30 cellular contexts compared by ENCODE assay signal in the genomic region with DNA sequence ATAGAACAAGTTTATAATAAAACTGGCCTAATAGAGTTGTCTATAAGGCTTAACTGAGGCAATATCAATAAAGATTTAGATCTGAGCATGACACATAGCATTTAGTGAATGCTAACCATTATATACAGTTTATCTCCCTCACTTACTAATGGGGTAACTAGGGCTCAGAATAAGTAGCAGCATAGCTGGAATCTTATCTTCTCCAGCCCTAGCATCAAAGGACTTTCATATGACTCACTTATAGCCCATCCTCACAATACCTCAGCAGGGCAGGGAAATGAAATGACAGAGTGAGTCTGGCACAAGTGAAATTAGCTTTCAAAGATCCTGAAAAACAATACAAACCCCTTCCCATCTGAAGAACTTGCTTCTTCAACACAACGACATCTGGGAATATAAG.
"Had no signal": no experiment of that assay in that cellular context is flagged by ENCODE, and none has a peak within 500 bp of the region (broad histone marks: within the 10 kb centered on the region; RNA-seq: fewer than 3 reads in every experiment).

No MANE protein-coding gene starts in this region.

- H3K36me3 ChIP-seq: adrenal gland, cardiac muscle cell, MG63, Peyer's patch had no signal

- H3K27me3 Mint-ChIP-seq: activated CD4-positive, alpha-beta T cell treated with anti-CD3 and anti-CD28 coated beads, Interleukin-2, amount 10 ng/mL, durations not matched to agents 24 days and 14 days; activated naive CD4-positive, alpha-beta T cell treated with anti-CD3 and anti-CD28 coated beads, Interleukin-2, amount 50 U/mL, for 24 hours; activated T-cell treated with anti-CD3 and anti-CD28 coated beads, Interleukin-2, amount 50 U/mL, for 24 hours; central memory CD8-positive, alpha-beta T cell had no signal

- ATAC-seq: activated CD8-positive, alpha-beta T cell treated with anti-CD3 and anti-CD28 coated beads for 36 hours; PC-3; Right ventricle myocardium inferior had no signal

- H3K27ac Mint-ChIP-seq: activated CD4-positive, alpha-beta T cell treated with anti-CD3 and anti-CD28 coated beads, Interleukin-2, amount 10 ng/mL, durations not matched to agents 24 days and 14 days; activated CD8-positive, alpha-beta T cell treated with anti-CD3 and anti-CD28 coated beads for 36 hours; activated naive CD4-positive, alpha-beta T cell treated with anti-CD3 and anti-CD28 coated beads, Interleukin-2, amount 50 U/mL, for 24 hours; activated T-cell treated with anti-CD3 and anti-CD28 coated beads, Interleukin-2, amount 50 U/mL, for 24 hours; activated T-helper 2 cell treated with anti-CD3 and anti-CD28 coated beads, Interferon-gamma antibody, Interleukin-2, Interleukin-4, amounts not matched to agents 10 μg/mL and 5 μg/mL and 100 μg/mL, durations not matched to agents 14 hours and 24 hours and 36 hours; T-helper 1 cell treated with Interleukin-12 subunit alpha and Interleukin-12 subunit beta and Interleukin-4 antibody, amounts not matched to agents 30 μg/mL and 1 μg/mL, for 36 hours; T-helper 2 cell treated with Interferon-gamma antibody and Interleukin-4, amounts not matched to agents 5 μg/mL and 100 μg/mL, for 36 hours had no signal

- H3K9me3 ChIP-seq: adrenal gland, MG63, Peyer's patch had no signal

- H3K4me3 Mint-ChIP-seq: activated CD4-positive, alpha-beta T cell treated with anti-CD3 and anti-CD28 coated beads, Interleukin-2, amount 10 ng/mL, durations not matched to agents 24 days and 14 days; activated CD8-positive, alpha-beta T cell treated with anti-CD3 and anti-CD28 coated beads for 36 hours; activated naive CD4-positive, alpha-beta T cell treated with anti-CD3 and anti-CD28 coated beads, Interleukin-2, amount 50 U/mL, for 24 hours; activated T-cell treated with anti-CD3 and anti-CD28 coated beads, Interleukin-2, amount 50 U/mL, for 24 hours; central memory CD8-positive, alpha-beta T cell; T-helper 1 cell treated with Interleukin-12 subunit alpha and Interleukin-12 subunit beta and Interleukin-4 antibody, amounts not matched to agents 30 μg/mL and 1 μg/mL, for 36 hours; T-helper 2 cell treated with Interferon-gamma antibody and Interleukin-4, amounts not matched to agents 5 μg/mL and 100 μg/mL, for 36 hours had no signal

- H3K27me3 ChIP-seq: adrenal gland, cardiac muscle cell, MG63, Peyer's patch had no signal

- FAIRE-seq: TTC549 had no signal

- H3K9me3 Mint-ChIP-seq: activated CD4-positive, alpha-beta T cell treated with anti-CD3 and anti-CD28 coated beads, Interleukin-2, amount 10 ng/mL, durations not matched to agents 24 days and 14 days; activated CD8-positive, alpha-beta T cell treated with anti-CD3 and anti-CD28 coated beads for 36 hours; activated naive CD4-positive, alpha-beta T cell treated with anti-CD3 and anti-CD28 coated beads, Interleukin-2, amount 50 U/mL, for 24 hours; activated T-cell treated with anti-CD3 and anti-CD28 coated beads, Interleukin-2, amount 50 U/mL, for 24 hours; activated T-helper 2 cell treated with anti-CD3 and anti-CD28 coated beads, Interferon-gamma antibody, Interleukin-2, Interleukin-4, amounts not matched to agents 10 μg/mL and 5 μg/mL and 100 μg/mL, durations not matched to agents 14 hours and 24 hours and 36 hours; central memory CD8-positive, alpha-beta T cell; T-helper 1 cell treated with Interleukin-12 subunit alpha and Interleukin-12 subunit beta and Interleukin-4 antibody, amounts not matched to agents 30 μg/mL and 1 μg/mL, for 36 hours; T-helper 2 cell treated with Interferon-gamma antibody and Interleukin-4, amounts not matched to agents 5 μg/mL and 100 μg/mL, for 36 hours had no signal

- H3K4me1 Mint-ChIP-seq: activated CD4-positive, alpha-beta T cell treated with anti-CD3 and anti-CD28 coated beads, Interleukin-2, amount 10 ng/mL, durations not matched to agents 24 days and 14 days; activated naive CD4-positive, alpha-beta T cell treated with anti-CD3 and anti-CD28 coated beads, Interleukin-2, amount 50 U/mL, for 24 hours; central memory CD8-positive, alpha-beta T cell had no signal

- H3K4me3 ChIP-seq: adrenal gland, cardiac muscle cell, MG63, Peyer's patch had no signal

- H3K4me1 ChIP-seq: adrenal gland, Peyer's patch had no signal

- DNase-seq: activated CD4-positive, alpha-beta T cell treated with anti-CD3 and anti-CD28 coated beads, Interleukin-2, amount 10 ng/mL, durations not matched to agents 24 days and 14 days; activated CD4-positive, alpha-beta T cell treated with anti-CD3 and anti-CD28 coated beads, Interleukin-2, amount 50 U/mL, for 4 hours; activated CD8-positive, alpha-beta T cell treated with anti-CD3 and anti-CD28 coated beads for 36 hours; activated gamma-delta T cell; activated naive CD4-positive, alpha-beta T cell treated with Interleukin-2 at 50 U/mL for 16 hours; activated T-cell treated with anti-CD3 and anti-CD28 coated beads, Interleukin-2, amount 50 U/mL, for 24 hours; adrenal gland; anterior cingulate cortex; Karpas-422; KBM-7; MG63; NCI-H1048; NCI-H1436 treated with DMSO at 0.1 percent for 48 hours; NCI-H187; NCI-H2029 treated with DMSO at 0.1 percent for 48 hours; NCI-H2107; NCI-H2171; NCI-H524 treated with DMSO at 0.1 percent for 48 hours; PC-3; Peyer's patch; SIG-M5 had no signal

- H3K36me3 Mint-ChIP-seq: activated naive CD4-positive, alpha-beta T cell treated with anti-CD3 and anti-CD28 coated beads, Interleukin-2, amount 50 U/mL, for 24 hours had no signal

- H3K27ac ChIP-seq: adrenal gland, cardiac muscle cell, Peyer's patch, RWPE1 had no signal
